In the genomic region with DNA sequence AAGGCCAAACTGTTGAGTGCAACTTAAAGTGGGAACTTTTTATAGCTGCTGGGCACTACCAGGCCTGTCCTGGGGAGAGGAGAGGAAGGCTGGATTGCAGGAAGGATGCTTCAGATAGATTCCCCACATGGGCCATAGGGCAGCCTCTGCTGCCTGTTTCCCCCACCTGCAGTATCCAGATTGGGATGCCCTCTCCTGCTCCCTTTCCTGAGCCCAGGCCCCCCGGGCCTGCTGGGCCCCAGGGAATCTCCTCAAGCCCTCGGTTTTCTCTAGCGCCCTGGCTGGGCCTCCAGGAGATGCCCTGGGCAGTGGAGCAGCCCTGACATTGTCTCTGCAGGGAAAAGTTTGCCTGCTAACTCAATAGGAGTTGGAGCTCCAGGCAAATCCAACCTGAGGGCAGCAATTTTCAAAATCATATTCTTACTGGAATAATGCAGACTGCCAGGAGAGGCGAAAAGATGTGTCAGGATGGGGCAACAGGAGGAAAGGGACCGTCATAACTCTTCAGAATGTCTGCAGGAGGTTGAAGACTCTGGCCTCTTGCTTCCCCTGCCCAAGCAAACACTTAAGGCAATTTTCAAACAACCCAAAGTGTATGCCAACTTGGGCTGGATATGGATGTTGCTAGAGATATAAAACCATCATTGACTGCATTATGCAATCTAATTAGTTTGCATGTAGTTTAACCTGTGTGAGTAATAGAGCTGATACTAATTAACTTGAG, we compare ENCODE assay signal across 10 cellular contexts. TPM values are rescaled to one million over a fixed set of nuclear protein-coding genes. Genes with fewer than 3 reads are reported as not detected.
A peak's percentile ranks its signal among the peaks of the same experiment; 100 is the strongest.
DNase-seq lines count a peak whose midpoint lies in the region; ATAC-seq and TF ChIP-seq lines count a peak whose summit lies in the region.
"Had no signal": no experiment of that assay in that cellular context is flagged by ENCODE, and none has a peak within 500 bp of the region (broad histone marks: within the 10 kb centered on the region; RNA-seq: fewer than 3 reads in every experiment).

No MANE protein-coding gene starts in this region.

- H3K4me1 ChIP-seq in right cardiac atrium (ENCODE audit: control insufficient read depth, insufficient read depth, low read length): no peaks in the 10 kb centered on the region

- H3K36me3 ChIP-seq in H7 (replicated peaks; ENCODE audit: control insufficient read depth, insufficient read depth, low read length): no peaks in the 10 kb centered on the region

- no peaks in the 10 kb centered on the region for H3K9me3 ChIP-seq in right cardiac atrium (ENCODE audit: control insufficient read depth, low read length)

- no peak for TF ChIP-seq CTCF in WI38 (IDR thresholded peaks at IDR 0.05; ENCODE audit: low read depth, low read length)

- peak; percentile 42 for DNase-seq in ELR (ENCODE audit: low read depth)
- DNase-seq in right cardiac atrium: peak in 1 of 3 donors; percentile 37
- DNase-seq in skeletal muscle cell (ENCODE audit: low read depth): no peak
- DNase-seq in NCI-H1105 (lab: John Stamatoyannopoulos, UW): no peak
- DNase-seq in head of caudate nucleus: no peak
- DNase-seq in H7: no peak
- DNase-seq in putamen (ENCODE audit: low spot score): no peak
- DNase-seq: amygdala had no signal

- no peak for ATAC-seq in right cardiac atrium

- 9% methylated on average over 5 of the region's 5 CpGs for WGBS in right cardiac atrium

- H3K4me3 ChIP-seq in WI38 (ENCODE audit: low read depth, low read length): peak overlapping the region; percentile 99
- peak overlapping the region; percentile 96 for H3K4me3 ChIP-seq in right cardiac atrium (ENCODE audit: low read length)
- H3K4me3 ChIP-seq in skeletal muscle cell (ENCODE audit: low read depth, low read length): peak overlapping the region; percentile 93
- no peak overlapping the region for H3K4me3 ChIP-seq in H7 (ENCODE audit: insufficient read depth, low read depth, low read length)

- H3K27me3 ChIP-seq in right cardiac atrium (ENCODE audit: control insufficient read depth, insufficient read depth) (no peaks in the 10 kb centered on the region), H7 (ENCODE audit: control insufficient read depth, insufficient read depth, low read length) (peaks cover 94% of the 10 kb centered on the region)

- intact Hi-C loops in right cardiac atrium (cut with DNase I) (loop anchor here in 1 of 4 donors (10.0 kb wide), 1 partner anchor 860 kb away; no protein-coding TSS in a partner anchor), head of caudate nucleus (cut with DNase I) (no loop called here)

- peak overlapping the region; percentile 99 for H3K27ac ChIP-seq in right cardiac atrium (ENCODE audit: low read length)

RNA-seq across cellular contexts. Expression of gene NR2F2, which starts 4.4 kb away (rescaled TPM):
- total RNA-seq in right cardiac atrium: 10 to 100 TPM; 44.3 to 68.6 (median 54.8) TPM
- polyA plus RNA-seq in right cardiac atrium: 43.0 TPM
- total RNA-seq in H7 (2014; rRNA removed; shearing (Covaris generic)): 0.17 TPM in 1 of 2 replicates, not detected in the other
- total RNA-seq: T-helper 1 cell treated with Interleukin-12 subunit alpha and Interleukin-12 subunit beta and Interleukin-4 antibody, amounts not matched to agents 30 ng/mL and 1 ng/mL, for 36 hours had no signal

Comparison
In these comparisons a context has a peak if more than half of its experiments do, and no peak if none do; other contexts are left out.
1. RNA of gene NR2F2, which starts 4.4 kb away (total RNA-seq): 44.3 to 68.6 TPM in right cardiac atrium; 0.17 TPM in H7; every median in the first group is over 10 times any median in the second.